In genomic region chr17:21239680-21240374, GRCh38 we compare ENCODE assay signal across 2 cellular contexts.
TF ChIP-seq lines count a peak whose summit lies in the region.

No MANE protein-coding gene starts in this region.

TF ChIP-seq in GM12878, 131 proteins besides CTCF, POLR2A, EP300 and RAD21:
- no peak for TF ChIP-seq USF2 (IDR thresholded peaks at IDR 0.05; ENCODE audit: borderline replicate concordance, low read depth, low read length)
- TF ChIP-seq PML (IDR thresholded peaks at IDR 0.05; ENCODE audit: low read length), result no peak
- no peak for TF ChIP-seq FOXK2 (IDR thresholded peaks at IDR 0.05)
- no peak for TF ChIP-seq HDGF (IDR thresholded peaks at IDR 0.05)
- no peak for TF ChIP-seq ZZZ3 (IDR thresholded peaks at IDR 0.05; ENCODE audit: control insufficient read depth, insufficient read length, low read depth)
- no peak for TF ChIP-seq DPF2 (IDR thresholded peaks at IDR 0.05)
- TF ChIP-seq, protein P1, sequence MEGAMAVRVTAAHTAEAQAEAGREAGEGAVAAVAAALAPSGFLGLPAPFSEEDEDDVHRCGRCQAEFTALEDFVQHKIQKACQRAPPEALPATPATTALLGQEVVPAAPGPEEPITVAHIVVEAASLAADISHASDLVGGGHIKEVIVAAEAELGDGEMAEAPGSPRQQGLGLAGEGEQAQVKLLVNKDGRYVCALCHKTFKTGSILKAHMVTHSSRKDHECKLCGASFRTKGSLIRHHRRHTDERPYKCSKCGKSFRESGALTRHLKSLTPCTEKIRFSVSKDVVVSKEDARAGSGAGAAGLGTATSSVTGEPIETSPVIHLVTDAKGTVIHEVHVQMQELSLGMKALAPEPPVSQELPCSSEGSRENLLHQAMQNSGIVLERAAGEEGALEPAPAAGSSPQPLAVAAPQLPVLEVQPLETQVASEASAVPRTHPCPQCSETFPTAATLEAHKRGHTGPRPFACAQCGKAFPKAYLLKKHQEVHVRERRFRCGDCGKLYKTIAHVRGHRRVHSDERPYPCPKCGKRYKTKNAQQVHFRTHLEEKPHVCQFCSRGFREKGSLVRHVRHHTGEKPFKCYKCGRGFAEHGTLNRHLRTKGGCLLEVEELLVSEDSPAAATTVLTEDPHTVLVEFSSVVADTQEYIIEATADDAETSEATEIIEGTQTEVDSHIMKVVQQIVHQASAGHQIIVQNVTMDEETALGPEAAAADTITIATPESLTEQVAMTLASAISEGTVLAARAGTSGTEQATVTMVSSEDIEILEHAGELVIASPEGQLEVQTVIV (IDR thresholded peaks at IDR 0.05; ENCODE audit: borderline replicate concordance, partially characterized antibody), result no peak
- no peak for TF ChIP-seq FOXM1 (IDR thresholded peaks at IDR 0.05; ENCODE audit: low read depth, low read length)
- no peak for TF ChIP-seq RCOR1 (conservative IDR thresholded peaks at IDR 0.05; ENCODE audit: low read depth, low read length)
- TF ChIP-seq SMARCA5 (IDR thresholded peaks at IDR 0.05), result no peak
- no peak for TF ChIP-seq NFXL1 (IDR thresholded peaks at IDR 0.05; ENCODE audit: borderline replicate concordance)
- no peak for TF ChIP-seq ZBTB11 (CRISPR knock-in tag; IDR thresholded peaks at IDR 0.05)
- TF ChIP-seq JUNB (IDR thresholded peaks at IDR 0.05), result no peak; the same call in 1 of the 2 replicates
- no peak for TF ChIP-seq KLF5 (IDR thresholded peaks at IDR 0.05; ENCODE audit: partially characterized antibody)
- no peak for TF ChIP-seq IRF4 (IDR thresholded peaks at IDR 0.05; ENCODE audit: low read depth, low read length)

TF ChIP-seq in liver, 16 proteins besides CTCF, POLR2A, EP300 and RAD21 (continued from another document):
- TF ChIP-seq, protein P2, sequence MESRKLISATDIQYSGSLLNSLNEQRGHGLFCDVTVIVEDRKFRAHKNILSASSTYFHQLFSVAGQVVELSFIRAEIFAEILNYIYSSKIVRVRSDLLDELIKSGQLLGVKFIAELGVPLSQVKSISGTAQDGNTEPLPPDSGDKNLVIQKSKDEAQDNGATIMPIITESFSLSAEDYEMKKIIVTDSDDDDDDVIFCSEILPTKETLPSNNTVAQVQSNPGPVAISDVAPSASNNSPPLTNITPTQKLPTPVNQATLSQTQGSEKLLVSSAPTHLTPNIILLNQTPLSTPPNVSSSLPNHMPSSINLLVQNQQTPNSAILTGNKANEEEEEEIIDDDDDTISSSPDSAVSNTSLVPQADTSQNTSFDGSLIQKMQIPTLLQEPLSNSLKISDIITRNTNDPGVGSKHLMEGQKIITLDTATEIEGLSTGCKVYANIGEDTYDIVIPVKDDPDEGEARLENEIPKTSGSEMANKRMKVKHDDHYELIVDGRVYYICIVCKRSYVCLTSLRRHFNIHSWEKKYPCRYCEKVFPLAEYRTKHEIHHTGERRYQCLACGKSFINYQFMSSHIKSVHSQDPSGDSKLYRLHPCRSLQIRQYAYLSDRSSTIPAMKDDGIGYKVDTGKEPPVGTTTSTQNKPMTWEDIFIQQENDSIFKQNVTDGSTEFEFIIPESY (IDR thresholded peaks at IDR 0.05), result no peak
- TF ChIP-seq SP1 (IDR thresholded peaks at IDR 0.05) (no peak), FOXA2 (IDR thresholded peaks at IDR 0.05) (no peak), NR2F2 (IDR thresholded peaks at IDR 0.05) (no peak), JUND (IDR thresholded peaks at IDR 0.05) (no peak), EGR1 (IDR thresholded peaks at IDR 0.05; ENCODE audit: low read depth in 2 of 2) (no peak), HNF4A (conservative IDR thresholded peaks at IDR 0.05) (no peak), GABPA (IDR thresholded peaks at IDR 0.05 in 1 of 2, conservative IDR thresholded peaks at IDR 0.05 in 1 of 2) (no peak), RXRA (IDR thresholded peaks at IDR 0.05) (no peak), TAF1 (conservative IDR thresholded peaks at IDR 0.05) (no peak), YY1 (IDR thresholded peaks at IDR 0.05) (no peak)
- TF ChIP-seq, protein P3, sequence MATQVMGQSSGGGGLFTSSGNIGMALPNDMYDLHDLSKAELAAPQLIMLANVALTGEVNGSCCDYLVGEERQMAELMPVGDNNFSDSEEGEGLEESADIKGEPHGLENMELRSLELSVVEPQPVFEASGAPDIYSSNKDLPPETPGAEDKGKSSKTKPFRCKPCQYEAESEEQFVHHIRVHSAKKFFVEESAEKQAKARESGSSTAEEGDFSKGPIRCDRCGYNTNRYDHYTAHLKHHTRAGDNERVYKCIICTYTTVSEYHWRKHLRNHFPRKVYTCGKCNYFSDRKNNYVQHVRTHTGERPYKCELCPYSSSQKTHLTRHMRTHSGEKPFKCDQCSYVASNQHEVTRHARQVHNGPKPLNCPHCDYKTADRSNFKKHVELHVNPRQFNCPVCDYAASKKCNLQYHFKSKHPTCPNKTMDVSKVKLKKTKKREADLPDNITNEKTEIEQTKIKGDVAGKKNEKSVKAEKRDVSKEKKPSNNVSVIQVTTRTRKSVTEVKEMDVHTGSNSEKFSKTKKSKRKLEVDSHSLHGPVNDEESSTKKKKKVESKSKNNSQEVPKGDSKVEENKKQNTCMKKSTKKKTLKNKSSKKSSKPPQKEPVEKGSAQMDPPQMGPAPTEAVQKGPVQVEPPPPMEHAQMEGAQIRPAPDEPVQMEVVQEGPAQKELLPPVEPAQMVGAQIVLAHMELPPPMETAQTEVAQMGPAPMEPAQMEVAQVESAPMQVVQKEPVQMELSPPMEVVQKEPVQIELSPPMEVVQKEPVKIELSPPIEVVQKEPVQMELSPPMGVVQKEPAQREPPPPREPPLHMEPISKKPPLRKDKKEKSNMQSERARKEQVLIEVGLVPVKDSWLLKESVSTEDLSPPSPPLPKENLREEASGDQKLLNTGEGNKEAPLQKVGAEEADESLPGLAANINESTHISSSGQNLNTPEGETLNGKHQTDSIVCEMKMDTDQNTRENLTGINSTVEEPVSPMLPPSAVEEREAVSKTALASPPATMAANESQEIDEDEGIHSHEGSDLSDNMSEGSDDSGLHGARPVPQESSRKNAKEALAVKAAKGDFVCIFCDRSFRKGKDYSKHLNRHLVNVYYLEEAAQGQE (IDR thresholded peaks at IDR 0.05), result no peak
- TF ChIP-seq, protein P4, sequence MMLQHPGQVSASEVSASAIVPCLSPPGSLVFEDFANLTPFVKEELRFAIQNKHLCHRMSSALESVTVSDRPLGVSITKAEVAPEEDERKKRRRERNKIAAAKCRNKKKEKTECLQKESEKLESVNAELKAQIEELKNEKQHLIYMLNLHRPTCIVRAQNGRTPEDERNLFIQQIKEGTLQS (IDR thresholded peaks at IDR 0.05), result no peak
- TF ChIP-seq, protein P5, sequence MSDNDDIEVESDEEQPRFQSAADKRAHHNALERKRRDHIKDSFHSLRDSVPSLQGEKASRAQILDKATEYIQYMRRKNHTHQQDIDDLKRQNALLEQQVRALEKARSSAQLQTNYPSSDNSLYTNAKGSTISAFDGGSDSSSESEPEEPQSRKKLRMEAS (IDR thresholded peaks at IDR 0.05), result no peak
TF ChIP-seq in liver: peak in this region for 0.
